24 cellular contexts compared by ENCODE assay signal in genomic region chr4:6324461-6324998, GRCh38. TPM values are rescaled to one million over a fixed set of nuclear protein-coding genes. Genes with fewer than 3 reads are reported as not detected.
DNase-seq lines count a peak whose midpoint lies in the region; ATAC-seq, FAIRE-seq and TF ChIP-seq lines count a peak whose summit lies in the region.
"Had no signal": no experiment of that assay in that cellular context is flagged by ENCODE, and none has a peak within 500 bp of the region (broad histone marks: within the 10 kb centered on the region; RNA-seq: fewer than 3 reads in every experiment).

No MANE protein-coding gene starts in this region.

- no peak overlapping the region for H3K56ac ChIP-seq in H1 (replicated peaks; ENCODE audit: insufficient read length, low read depth, low read length)

- no peaks in the 10 kb centered on the region for H3K36me3 ChIP-seq in heart right ventricle
- H3K36me3 ChIP-seq in H1 (ENCODE audit: control insufficient read depth in 2 of 4, insufficient read depth in 4 of 4, low read length in 3 of 4), result no peaks in the 10 kb centered on the region
- no peaks in the 10 kb centered on the region for H3K36me3 ChIP-seq in mucosa of stomach (ENCODE audit: control insufficient read depth, insufficient read depth, low read length)
- no peaks in the 10 kb centered on the region for H3K36me3 ChIP-seq in thyroid gland
- H3K36me3 ChIP-seq: cardiac muscle cell had no signal

- no peak overlapping the region for H4K91ac ChIP-seq in H1 (replicated peaks; ENCODE audit: insufficient read length, low read length)

- H2BK120ac ChIP-seq in H1 (replicated peaks; ENCODE audit: low read depth, low read length), result no peak overlapping the region

- no peak for TF ChIP-seq EP300 in H1 (IDR thresholded peaks at IDR 0.05; ENCODE audit: borderline replicate concordance in 1 of 2, low read depth in 2 of 2, low read length in 2 of 2)

- peak overlapping the region; percentile 50; the same call in 1 of the 2 replicates for H2BK12ac ChIP-seq in H1 (ENCODE audit: low read depth, low read length)

- H3K9ac ChIP-seq in H1 (replicated peaks in 1 of 4; ENCODE audit: extremely low read depth in 1 of 4, low read depth in 3 of 4, low read length in 3 of 4) (no peak overlapping the region), mucosa of stomach (ENCODE audit: low read length) (peak overlapping the region; percentile 69)

- no peak for FAIRE-seq in H1 (lab: Jason Lieb, UNC)
- FAIRE-seq: A204.1, GM19239, HTR-8/SVneo, kidney had no signal

- no peaks in the 10 kb centered on the region for H3K79me2 ChIP-seq in H1 (ENCODE audit: control insufficient read depth in 1 of 2, insufficient read depth in 2 of 2, low read length in 2 of 2)

- H3K4ac ChIP-seq in H1 (replicated peaks; ENCODE audit: insufficient read length, low read depth, low read length), result no peak overlapping the region

- CTCF ChIA-PET in H1 (lab: Charles Lee; ENCODE audit: partially characterized antibody), result interaction anchor here (0.6 to 22.3 kb wide), 10 partner anchors 8 to 1995 kb away, joined by 3 to 908 read pairs (median 4); partner anchors contain the start of gene WFS1

- H3K27ac ChIP-seq in heart right ventricle (peak overlapping the region; percentile 7 to 84 (median 74)), H1 (ENCODE audit: low read depth, low read length) (no peak overlapping the region), thyroid gland (peak overlapping the region in 2 of 3 donors; percentile 16 to 28)
- H3K27ac ChIP-seq: cardiac muscle cell had no signal

- H2BK20ac ChIP-seq in H1 (ENCODE audit: low read length), result no peak overlapping the region

- no peak for TF ChIP-seq POLR2A in H1 (IDR thresholded peaks at IDR 0.05; ENCODE audit: control extremely low read depth in 1 of 2, low read depth in 2 of 2, low read length in 2 of 2)
- no peak for TF ChIP-seq POLR2A in thyroid gland (IDR thresholded peaks at IDR 0.05)

- DNase-seq in heart right ventricle (no peak), left ventricle myocardium superior (no peak), H1 (ENCODE audit: low read depth in 1 of 2, low spot score in 2 of 2) (no peak), thyroid gland (no peak), KG1 (lab: John Stamatoyannopoulos, UW) (no peak), DMS 273 treated with DMSO at 0.1 percent for 48 hours (lab: John Stamatoyannopoulos, UW) (no peak)
- DNase-seq in stimulated activated CD4-positive, alpha-beta T cell treated with anti-CD3 and anti-CD28 coated beads, Interleukin-1b, Interleukin-23, amount 100 ng/mL, for 48 hours, result no peak
- DNase-seq: activated T-cell treated with anti-CD3 and anti-CD28 coated beads, Interleukin-2, amount 50 U/mL, for 24 hours; amniotic stem cell; COR-L47; foreskin melanocyte; NCI-H1092; NCI-H1930; NCI-H748 treated with DMSO at 0.1 percent for 48 hours; nephron progenitor cell; SHP77 treated with DMSO at 0.1 percent for 48 hours; stimulated activated CD4-positive, alpha-beta T cell treated with anti-CD3 and anti-CD28 coated beads, Interleukin-4, amount 100 ng/mL, for 24 hours had no signal

- H3K4me3 ChIP-seq in heart right ventricle (peak overlapping the region in 3 of 10 donors; percentile 7 to 22 (median 17)), H1 (ENCODE audit: extremely low read depth in 1 of 4, insufficient read depth in 2 of 4, low read depth in 3 of 4, low read length in 4 of 4) (no peak overlapping the region), mucosa of stomach (ENCODE audit: low read length) (peak overlapping the region; percentile 23), thyroid gland (replicated peaks in 1 of 3) (no peak overlapping the region)
- H3K4me3 ChIP-seq: cardiac muscle cell, smooth muscle cell had no signal

- H3K4me2 ChIP-seq in H1 (ENCODE audit: insufficient read depth in 1 of 2, low read depth in 2 of 2, low read length in 2 of 2), result no peak overlapping the region
- H3K4me2 ChIP-seq: smooth muscle cell had no signal

- intact Hi-C loops in heart right ventricle (cut with DNase I), result no loop called here
- intact Hi-C loops in left ventricle myocardium superior (cut with micrococcal nuclease), result no loop called here
- intact Hi-C loops in thyroid gland (cut with DNase I), result no loop called here

- H2AFZ ChIP-seq in H1 (ENCODE audit: low read length), result no peak overlapping the region

- H2BK15ac ChIP-seq in H1 (ENCODE audit: low read length), result no peak overlapping the region

- H2AK5ac ChIP-seq in H1 (ENCODE audit: low read depth, low read length), result no peak overlapping the region

- no peak overlapping the region for H3K18ac ChIP-seq in H1 (ENCODE audit: extremely low read depth, low read length)

- no peak overlapping the region for H3K23ac ChIP-seq in H1 (ENCODE audit: insufficient read length)

- 36 to 38% methylated on average over 15 of the region's 15 CpGs for WGBS in heart right ventricle, 2 donors
- 87% methylated on average over 14 of the region's 15 CpGs; no CpG with 5 or more reads in 1 of the 2 experiments for WGBS in H1 (ENCODE audit: extremely low coverage in 1 of 2, insufficient coverage in 1 of 2, insufficient read length in 1 of 2, insufficient replicate concordance in 2 of 2, low coverage in 1 of 2, low lambda C conversion rate in 2 of 2, missing lambda C conversion rate in 1 of 2), 2 experiments
- WGBS in thyroid gland, 2 donors, result 49 to 64% methylated on average over 15 of the region's 15 CpGs

- ATAC-seq in heart right ventricle, result no peak
- ATAC-seq in left ventricle myocardium superior, result no peak

- no peaks in the 10 kb centered on the region for H3K79me1 ChIP-seq in H1 (ENCODE audit: low read depth, low read length)

- H3K14ac ChIP-seq in H1 (ENCODE audit: insufficient read length), result no peak overlapping the region

- H2BK5ac ChIP-seq in H1 (ENCODE audit: low read depth, low read length), result no peak overlapping the region

- H4K20me1 ChIP-seq in H1 (replicated peaks in 1 of 2; ENCODE audit: control insufficient read depth in 1 of 2, insufficient read depth in 2 of 2, low read length in 2 of 2), result no peaks in the 10 kb centered on the region

- H3K27me3 ChIP-seq in heart right ventricle (peaks cover 0 to 18% (median 11%) of the 10 kb centered on the region in 7 donors), H1 (replicated peaks in 1 of 4; ENCODE audit: control insufficient read depth in 3 of 4, extremely low read depth in 1 of 4, insufficient read depth in 3 of 4, low read length in 3 of 4) (no peaks in the 10 kb centered on the region), mucosa of stomach (ENCODE audit: control insufficient read depth, insufficient read depth, low read length) (peaks cover 13% of the 10 kb centered on the region), thyroid gland (no peaks in the 10 kb centered on the region)

- POLR2A ChIA-PET in H1 (lab: Charles Lee; ENCODE audit: partially characterized antibody), result interaction anchor here (1.6 kb wide), 1 partner anchor 72 kb away, joined by 3 read pairs; no protein-coding TSS in a partner anchor

- H4K8ac ChIP-seq in H1 (ENCODE audit: extremely low read depth, insufficient read depth, low read length), result no peak overlapping the region; the same call in 1 of the 2 replicates

- TF ChIP-seq RAD21 in H1 (IDR thresholded peaks at IDR 0.05 in 1 of 2, conservative IDR thresholded peaks at IDR 0.05 in 1 of 2; ENCODE audit: low read depth in 2 of 2, low read length in 2 of 2), result no peak

- H3K23me2 ChIP-seq in H1 (ENCODE audit: low read depth, low read length), result no peaks in the 10 kb centered on the region

- TF ChIP-seq CTCF in heart right ventricle (IDR thresholded peaks at IDR 0.05) (no peak), H1 (IDR thresholded peaks at IDR 0.05; ENCODE audit: control extremely low read depth in 1 of 3, insufficient read depth in 1 of 3, low read depth in 1 of 3, low read length in 3 of 3) (no peak), thyroid gland (IDR thresholded peaks at IDR 0.05) (no peak)

- H3K9me3 ChIP-seq in heart right ventricle (peaks cover 0 to 9% (median 0%) of the 10 kb centered on the region in 11 donors), H1 (ENCODE audit: insufficient read depth in 2 of 2, low read depth in 1 of 2, low read length in 1 of 2) (no peaks in the 10 kb centered on the region; a peak in 1 of 4 replicates), mucosa of stomach (ENCODE audit: control insufficient read depth, low read length) (no peaks in the 10 kb centered on the region), thyroid gland (no peaks in the 10 kb centered on the region)

- H4K5ac ChIP-seq in H1 (ENCODE audit: insufficient read length, low read depth, low read length), result no peak overlapping the region

- peaks cover 0 to 23% (median 5%) of the 10 kb centered on the region in 9 donors for H3K4me1 ChIP-seq in heart right ventricle
- H3K4me1 ChIP-seq in H1 (replicated peaks in 1 of 4; ENCODE audit: control insufficient read depth in 3 of 4, insufficient read depth in 4 of 4, low read length in 3 of 4), result peaks cover 0 to 8% (median 3%) of the 10 kb centered on the region in 4 experiments; a peak in 3 of 7 replicates
- peaks cover 36% of the 10 kb centered on the region for H3K4me1 ChIP-seq in mucosa of stomach (ENCODE audit: control insufficient read depth, insufficient read depth, low read length)
- no peaks in the 10 kb centered on the region for H3K4me1 ChIP-seq in thyroid gland

TF ChIP-seq in H1, 55 proteins besides CTCF, POLR2A, EP300 and RAD21 (continues in another document):
- TF ChIP-seq MAFK (IDR thresholded peaks at IDR 0.05; ENCODE audit: low read depth, low read length), result no peak
- TF ChIP-seq SP2 (IDR thresholded peaks at IDR 0.05; ENCODE audit: low read length), result no peak
- TF ChIP-seq SP1 (IDR thresholded peaks at IDR 0.05; ENCODE audit: low read depth, low read length), result no peak
- no peak for TF ChIP-seq SUZ12 (IDR thresholded peaks at IDR 0.05; ENCODE audit: low read length)
- TF ChIP-seq CEBPB (IDR thresholded peaks at IDR 0.05; ENCODE audit: low read depth, low read length), result no peak
- TF ChIP-seq GTF2F1 (IDR thresholded peaks at IDR 0.05; ENCODE audit: borderline replicate concordance, low read depth, low read length), result no peak

RNA-seq across cellular contexts. Expression of gene WFS1, which starts 54.9 kb away (rescaled TPM):
- total RNA-seq in heart right ventricle (100 to 1,000 TPM in 3 of 10 donors, 10 to 100 TPM in 7; 53.3 to 119 (median 78.3) TPM), left ventricle myocardium superior (70.5 TPM), thyroid gland (100 to 1,000 TPM; 124 to 174 (median 132) TPM)
- polyA plus RNA-seq in heart right ventricle (10 to 100 TPM; 35.0 to 58.7 TPM), H1 (2011; rRNA removed) (43.1 and 55.7 TPM in 2 replicates)
- 29.1 and 34.0 TPM in 2 replicates for total RNA-seq in H1 (2021; fragmentation: NEBNext Ultra II Directional; extraction: Animal tissue kit (Norgen Biotek cat#: 25700))
- polyA plus RNA-seq in H1 (2011; cell fraction: cytosol; rRNA removed), result 24.1 TPM
- 61.1 TPM for polyA plus RNA-seq in H1 (2011; cell fraction: nucleus; rRNA removed)
- polyA plus RNA-seq in H1 (2012, experiment 1 of 2), result 24.6 to 36.6 TPM (median 30.1 TPM) in 4 replicates
- polyA plus RNA-seq in H1 (2012, experiment 2 of 2), result 30.5 TPM
- 46.0 TPM for polyA plus RNA-seq in H1 (2013, experiment 1 of 2)
- polyA plus RNA-seq in H1 (2013, experiment 2 of 2), result 45.6 TPM
- 30.6 and 54.0 TPM in 2 replicates for polyA minus RNA-seq in H1 (2011; rRNA and poly(A)+ RNA removed)
- 20.2 TPM for polyA minus RNA-seq in H1 (2011; cell fraction: cytosol; rRNA and poly(A)+ RNA removed)
- 24.3 TPM for polyA minus RNA-seq in H1 (2011; cell fraction: nucleus; rRNA and poly(A)+ RNA removed)
